21 cellular contexts compared by ENCODE assay signal in genomic region chr2:83068706-83069105, GRCh38.
DNase-seq lines count a peak whose midpoint lies in the region; ATAC-seq, FAIRE-seq and TF ChIP-seq lines count a peak whose summit lies in the region.
"Had no signal": no experiment of that assay in that cellular context is flagged by ENCODE, and none has a peak within 500 bp of the region (broad histone marks: within the 10 kb centered on the region; RNA-seq: fewer than 3 reads in every experiment).

No MANE protein-coding gene starts in this region.

- H3K18ac ChIP-seq in IMR-90 (ENCODE audit: low read depth, low read length), result no peak overlapping the region

- TF ChIP-seq RAD21 in IMR-90 (IDR thresholded peaks at IDR 0.05; ENCODE audit: low read length), result no peak

- no CpG with 5 or more reads among the region's 1 CpG for WGBS in IMR-90 (ENCODE audit: extremely low coverage in 2 of 2, insufficient read length in 1 of 2), 2 experiments

- H3K9me3 Mint-ChIP-seq in Calu3 (ENCODE audit: low read depth, unreplicated experiment), result peaks cover 17% of the 10 kb centered on the region
- H3K9me3 Mint-ChIP-seq: H9 had no signal

- no peak overlapping the region for H4K8ac ChIP-seq in IMR-90 (ENCODE audit: low read depth in 2 of 2, low read length in 2 of 2)

- no peak for FAIRE-seq in keratinocyte (lab: Jason Lieb, UNC)
- FAIRE-seq: A549, D721Med, G401.6 had no signal

- no peak overlapping the region for H2BK20ac ChIP-seq in IMR-90 (ENCODE audit: low read depth, low read length)

- in situ Hi-C loops in IMR-90 (cut with MboI; ENCODE audit: low sequenced_read_pairs), result no loop called here

- no peaks in the 10 kb centered on the region for H3K79me2 ChIP-seq in keratinocyte (ENCODE audit: control insufficient read depth, insufficient read depth, low read length)

- no peak overlapping the region for H2AK5ac ChIP-seq in IMR-90 (ENCODE audit: low read depth, low read length)

- H3K4me1 Mint-ChIP-seq in Calu3 (ENCODE audit: low read depth, unreplicated experiment), result no peaks in the 10 kb centered on the region

- no peak overlapping the region for H3K27ac Mint-ChIP-seq in Calu3 (ENCODE audit: unreplicated experiment)
- H3K27ac Mint-ChIP-seq: CD8-positive, alpha-beta T cell; H9 had no signal

- no peaks in the 10 kb centered on the region for H3K36me3 Mint-ChIP-seq in Calu3 (ENCODE audit: insufficient read depth, unreplicated experiment)
- H3K36me3 Mint-ChIP-seq: CD8-positive, alpha-beta T cell had no signal

- TF ChIP-seq CTCF in 22Rv1 (IDR thresholded peaks at IDR 0.05) (no peak), IMR-90 (conservative IDR thresholded peaks at IDR 0.05; ENCODE audit: low read depth, low read length) (no peak), cardiac fibroblast (IDR thresholded peaks at IDR 0.05; ENCODE audit: low read depth, low read length) (no peak), keratinocyte (optimal IDR thresholded peaks at IDR 0.05 in 1 of 3, IDR thresholded peaks at IDR 0.05 in 1 of 3, conservative IDR thresholded peaks at IDR 0.05 in 1 of 3; ENCODE audit: extremely low read depth in 1 of 3, insufficient read depth in 2 of 3, low read length in 3 of 3) (no peak), Calu3 (IDR thresholded peaks at IDR 0.05; ENCODE audit: unreplicated experiment) (no peak)

- H3K27me3 ChIP-seq in IMR-90 (ENCODE audit: control insufficient read depth, insufficient read depth, low read length), result no peaks in the 10 kb centered on the region
- no peaks in the 10 kb centered on the region for H3K27me3 ChIP-seq in keratinocyte (ENCODE audit: control insufficient read depth, extremely low read depth, insufficient read depth, low read length)
- H3K27me3 ChIP-seq: BLaER1, Peyer's patch had no signal

- H3K9me1 ChIP-seq in IMR-90 (ENCODE audit: insufficient read depth, low read length) (no peaks in the 10 kb centered on the region), keratinocyte (ENCODE audit: control insufficient read depth, extremely low read depth, insufficient read depth, low read length) (no peaks in the 10 kb centered on the region)

- peak; percentile 40 for DNase-seq in IMR-90
- DNase-seq in cardiac fibroblast (ENCODE audit: low read depth in 2 of 2), result peak; percentile 54
- DNase-seq in keratinocyte (ENCODE audit: low read depth, low spot score), result peak; percentile 7
- no peak for DNase-seq in CD1c-positive myeloid dendritic cell (ENCODE audit: extremely low spot score)
- no peak for DNase-seq in stimulated activated naive CD8-positive, alpha-beta T cell treated with anti-CD3 and anti-CD28 coated beads, Interleukin-15, Interleukin-2, amounts not matched to agents 100 U/mL and 50 U/mL, for 24 hours
- no peak for DNase-seq in Calu3
- DNase-seq: CD8-positive, alpha-beta T cell; DND-41; H9; MM.1S; NCI-H1092 treated with DMSO at 0.1 percent for 48 hours; NCI-H2081 treated with DMSO at 0.1 percent for 48 hours; NK-92 treated with Interleukin-12 subunit alpha and Interleukin-12 subunit beta, amount 100 ng/mL, for 24 hours; Peyer's patch; Right ventricle myocardium superior had no signal

- no peak overlapping the region for H2BK15ac ChIP-seq in IMR-90 (ENCODE audit: low read depth, low read length)

- CTCF ChIA-PET in IMR-90 (lab: Yijun Ruan, JAX) (interaction anchor here (0.7 kb wide), 1 partner anchor 65 kb away, joined by 4 read pairs; no protein-coding TSS in a partner anchor), Calu3 (lab: Charles Lee) (no interaction called here)

- intact Hi-C loops in IMR-90 (cut with micrococcal nuclease) (no loop called here), Calu3 (cut with micrococcal nuclease; ENCODE audit: unreplicated experiment) (no loop called here)

- BruUV-seq in IMR-90 (replicated peaks; lab: Mats Ljungman, UMichigan), result no TSS peak
- BruUV-seq in Calu3 (replicated peaks; lab: Mats Ljungman, UMichigan), result no TSS peak

- H4K91ac ChIP-seq in IMR-90 (ENCODE audit: insufficient read depth, low read depth, low read length), result no peak overlapping the region

- H3K4me3 ChIP-seq in IMR-90 (ENCODE audit: insufficient read depth, low read depth, low read length) (no peak overlapping the region), cardiac fibroblast (replicated peaks in 1 of 2; ENCODE audit: low read depth in 2 of 2, low read length in 2 of 2) (no peak overlapping the region), keratinocyte (ENCODE audit: control insufficient read depth in 2 of 3, extremely low read depth in 1 of 3, insufficient read depth in 2 of 3, low read depth in 1 of 3, low read length in 3 of 3) (no peak overlapping the region)
- H3K4me3 ChIP-seq: A549, BLaER1, Peyer's patch, SK-N-MC had no signal

- no peak overlapping the region for H3K56ac ChIP-seq in IMR-90 (ENCODE audit: extremely low read depth, insufficient read depth, low read length)

- H3K9me3 ChIP-seq in IMR-90 (ENCODE audit: control insufficient read depth, insufficient read depth, low read length) (no peaks in the 10 kb centered on the region), keratinocyte (ENCODE audit: control insufficient read depth, low read depth, low read length) (no peaks in the 10 kb centered on the region)
- H3K9me3 ChIP-seq: BLaER1, Peyer's patch had no signal

- no peak for ATAC-seq in IMR-90 (ENCODE audit: low read depth)
- no peak for ATAC-seq in stimulated activated naive CD8-positive, alpha-beta T cell treated with anti-CD3 and anti-CD28 coated beads, Interleukin-15, Interleukin-2, amounts not matched to agents 100 U/mL and 50 U/mL, for 24 hours
- ATAC-seq: A549; CD8-positive, alpha-beta T cell had no signal

- dilution Hi-C loops in IMR-90 (cut with HindIII; ENCODE audit: low sequenced_read_pairs, unreplicated experiment) (no loop called here), keratinocyte (cut with MboI; ENCODE audit: extremely low pct_ligation_motif_present, low sequenced_read_pairs) (no loop called here)

- no peak overlapping the region for H3K23ac ChIP-seq in IMR-90 (ENCODE audit: low read depth, low read length)

- no peak overlapping the region for H3K4me3 Mint-ChIP-seq in Calu3 (ENCODE audit: low read depth, unreplicated experiment)
- H3K4me3 Mint-ChIP-seq: CD8-positive, alpha-beta T cell; H9 had no signal

- no peak overlapping the region for H3K4ac ChIP-seq in IMR-90 (ENCODE audit: low read depth, low read length)

- H3K27ac ChIP-seq in 22Rv1 (peak overlapping the region; percentile 87), IMR-90 (ENCODE audit: insufficient read depth, low read length) (no peak overlapping the region), keratinocyte (ENCODE audit: control insufficient read depth, insufficient read depth, low read length) (no peak overlapping the region)
- H3K27ac ChIP-seq: A549, BLaER1, Peyer's patch, SK-N-MC had no signal

- H3K79me1 ChIP-seq in IMR-90 (ENCODE audit: low read depth in 1 of 2, low read length in 2 of 2), result no peaks in the 10 kb centered on the region

- H3K9ac ChIP-seq in IMR-90 (ENCODE audit: low read depth, low read length) (no peak overlapping the region), keratinocyte (ENCODE audit: control insufficient read depth, extremely low read depth, insufficient read depth, low read length) (no peak overlapping the region)
- H3K9ac ChIP-seq: BLaER1 had no signal

- H4K20me1 ChIP-seq in IMR-90 (ENCODE audit: insufficient read depth, low read length), result no peaks in the 10 kb centered on the region
- no peaks in the 10 kb centered on the region for H4K20me1 ChIP-seq in keratinocyte (ENCODE audit: control insufficient read depth, extremely low read depth, insufficient read depth, low read length)
- H4K20me1 ChIP-seq: BLaER1 had no signal

- H3K4me2 ChIP-seq in IMR-90 (ENCODE audit: low read depth, low read length) (no peak overlapping the region), keratinocyte (ENCODE audit: control insufficient read depth, extremely low read depth, insufficient read depth, low read depth, low read length) (no peak overlapping the region)
- H3K4me2 ChIP-seq: A549, BLaER1 had no signal

- H3K14ac ChIP-seq in IMR-90 (replicated peaks; ENCODE audit: low read depth, low read length), result no peak overlapping the region

- H2BK120ac ChIP-seq in IMR-90 (ENCODE audit: low read depth, low read length), result no peak overlapping the region

- POLR2A ChIA-PET in IMR-90 (lab: Charles Lee; ENCODE audit: unreplicated experiment), result no interaction called here

- H2AFZ ChIP-seq in IMR-90 (replicated peaks; ENCODE audit: low read length, poor library complexity) (no peak overlapping the region), keratinocyte (ENCODE audit: control insufficient read depth, low read length) (no peak overlapping the region)

- H3K36me3 ChIP-seq in IMR-90 (ENCODE audit: control insufficient read depth, insufficient read depth, low read length), result no peaks in the 10 kb centered on the region
- H3K36me3 ChIP-seq in keratinocyte (ENCODE audit: control insufficient read depth in 2 of 2, extremely low read depth in 1 of 2, insufficient read depth in 2 of 2, low read length in 2 of 2), result no peaks in the 10 kb centered on the region
- H3K36me3 ChIP-seq: BLaER1, Peyer's patch had no signal

- H2AK9ac ChIP-seq in IMR-90 (replicated peaks; ENCODE audit: low read depth, low read length, poor library complexity), result no peak overlapping the region

- no peaks in the 10 kb centered on the region for H3K4me1 ChIP-seq in IMR-90 (ENCODE audit: control insufficient read depth, insufficient read depth, low read length)
- no peaks in the 10 kb centered on the region for H3K4me1 ChIP-seq in keratinocyte (ENCODE audit: control insufficient read depth, extremely low read depth, insufficient read depth, low read length)
- H3K4me1 ChIP-seq: A549, BLaER1 had no signal

- no peaks in the 10 kb centered on the region for H3K27me3 Mint-ChIP-seq in Calu3 (ENCODE audit: unreplicated experiment)

- TF ChIP-seq POLR2A in IMR-90 (IDR thresholded peaks at IDR 0.05; ENCODE audit: low read depth, low read length), result no peak

- no peak overlapping the region for H2BK5ac ChIP-seq in IMR-90 (ENCODE audit: low read depth, low read length, poor library complexity, severe bottlenecking)

- no peak overlapping the region for H4K5ac ChIP-seq in IMR-90 (ENCODE audit: low read depth, low read length)

TF ChIP-seq in IMR-90, 13 proteins besides CTCF, POLR2A, EP300 and RAD21:
- TF ChIP-seq MAFK (IDR thresholded peaks at IDR 0.05; ENCODE audit: low read depth, low read length) (no peak), RCOR1 (IDR thresholded peaks at IDR 0.05; ENCODE audit: insufficient replicate concordance, low read length) (no peak), CEBPB (IDR thresholded peaks at IDR 0.05; ENCODE audit: low read depth, low read length) (no peak), MXI1 (IDR thresholded peaks at IDR 0.05; ENCODE audit: borderline replicate concordance, low read depth, low read length) (no peak)
TF ChIP-seq in IMR-90: peak in this region for 0.

Comparison
In these comparisons a context has a peak if more than half of its experiments do, and no peak if none do; other contexts are left out.
1. DNase-seq: peak in IMR-90 (single experiment), cardiac fibroblast (2 of 2) and keratinocyte (single experiment); none in CD1c-positive myeloid dendritic cell (single experiment), stimulated activated naive CD8-positive, alpha-beta T cell treated with anti-CD3 and anti-CD28 coated beads, Interleukin-15, Interleukin-2, amounts not matched to agents 100 U/mL and 50 U/mL, for 24 hours (single experiment) and Calu3 (single experiment).